In genomic region chr22:27906241-27906640, GRCh38 we compare ENCODE assay signal across 21 cellular contexts. TPM values are rescaled to one million over a fixed set of nuclear protein-coding genes. Genes with fewer than 3 reads are reported as not detected.
DNase-seq lines count a peak whose midpoint lies in the region; ATAC-seq and TF ChIP-seq lines count a peak whose summit lies in the region.
"Had no signal": no experiment of that assay in that cellular context is flagged by ENCODE, and none has a peak within 500 bp of the region (broad histone marks: within the 10 kb centered on the region; RNA-seq: fewer than 3 reads in every experiment).

No MANE protein-coding gene starts in this region.

- H3K27ac ChIP-seq in ascending aorta (peak overlapping the region; percentile 13 to 23), subcutaneous abdominal adipose tissue (ENCODE audit: low read depth, low read length) (peak overlapping the region; percentile 9)
- H3K27ac ChIP-seq: KMS-11, Peyer's patch, SJCRH30, uterus had no signal

- H3K4me3 Mint-ChIP-seq in activated naive CD8-positive, alpha-beta T cell treated with anti-CD3 and anti-CD28 coated beads, Interleukin-2, amount 50 U/mL, for 24 hours: no peak overlapping the region
- H3K4me3 Mint-ChIP-seq in activated naive CD8-positive, alpha-beta T cell treated with anti-CD3 and anti-CD28 coated beads for 36 hours: no peak overlapping the region
- H3K4me3 Mint-ChIP-seq: activated CD4-positive, alpha-beta T cell treated with anti-CD3 and anti-CD28 coated beads, Interleukin-2, amount 10 ng/mL, durations not matched to agents 7 days and 5 days; H9 had no signal

- peaks cover 48% of the 10 kb centered on the region for H3K4me1 Mint-ChIP-seq in activated naive CD8-positive, alpha-beta T cell treated with anti-CD3 and anti-CD28 coated beads, Interleukin-2, amount 50 U/mL, for 24 hours
- peaks cover 45% of the 10 kb centered on the region for H3K4me1 Mint-ChIP-seq in activated naive CD8-positive, alpha-beta T cell treated with anti-CD3 and anti-CD28 coated beads for 36 hours
- H3K4me1 Mint-ChIP-seq: H9 had no signal

- H3K36me3 Mint-ChIP-seq in activated naive CD8-positive, alpha-beta T cell treated with anti-CD3 and anti-CD28 coated beads, Interleukin-2, amount 50 U/mL, for 24 hours (ENCODE audit: low read depth): peaks cover 63% of the 10 kb centered on the region
- H3K36me3 Mint-ChIP-seq in activated naive CD8-positive, alpha-beta T cell treated with anti-CD3 and anti-CD28 coated beads for 36 hours: peaks cover 45% of the 10 kb centered on the region

- intact Hi-C loops in ascending aorta (cut with DNase I): no loop called here

- H3K4me1 ChIP-seq in ascending aorta: peaks cover 0 to 2% of the 10 kb centered on the region in 2 donors
- H3K4me1 ChIP-seq in subcutaneous abdominal adipose tissue (ENCODE audit: control insufficient read depth in 5 of 5, insufficient read depth in 5 of 5, low read length in 5 of 5): peaks cover 0 to 27% (median 5%) of the 10 kb centered on the region in 5 donors
- H3K4me1 ChIP-seq: Peyer's patch, SJCRH30, uterus had no signal

- H3K27me3 Mint-ChIP-seq in activated naive CD8-positive, alpha-beta T cell treated with anti-CD3 and anti-CD28 coated beads, Interleukin-2, amount 50 U/mL, for 24 hours: no peaks in the 10 kb centered on the region
- H3K27me3 Mint-ChIP-seq in activated naive CD8-positive, alpha-beta T cell treated with anti-CD3 and anti-CD28 coated beads for 36 hours: no peaks in the 10 kb centered on the region
- H3K27me3 Mint-ChIP-seq: activated CD4-positive, alpha-beta T cell treated with anti-CD3 and anti-CD28 coated beads, Interleukin-2, amount 10 ng/mL, durations not matched to agents 7 days and 5 days had no signal

- H3K9ac ChIP-seq in subcutaneous abdominal adipose tissue (ENCODE audit: low read length in 5 of 5): no peak overlapping the region
- H3K9ac ChIP-seq: KMS-11 had no signal

- no peaks in the 10 kb centered on the region for H3K9me3 ChIP-seq in ascending aorta
- H3K9me3 ChIP-seq in subcutaneous abdominal adipose tissue (ENCODE audit: control insufficient read depth in 5 of 5, low read length in 5 of 5): no peaks in the 10 kb centered on the region
- H3K9me3 ChIP-seq: Peyer's patch, SJCRH30, uterus had no signal

- no peak for TF ChIP-seq CTCF in ascending aorta (IDR thresholded peaks at IDR 0.05)

- H3K4me3 ChIP-seq in ascending aorta: no peak overlapping the region
- no peak overlapping the region for H3K4me3 ChIP-seq in subcutaneous abdominal adipose tissue (ENCODE audit: low read depth in 1 of 5, low read length in 5 of 5)
- H3K4me3 ChIP-seq: Peyer's patch, SJCRH30, uterus had no signal

- H3K27me3 ChIP-seq in ascending aorta (no peaks in the 10 kb centered on the region), subcutaneous abdominal adipose tissue (ENCODE audit: control insufficient read depth in 5 of 5, insufficient read depth in 4 of 5, low read length in 5 of 5) (no peaks in the 10 kb centered on the region)
- H3K27me3 ChIP-seq: Peyer's patch, SJCRH30, uterus had no signal

- no peak for ATAC-seq in activated naive CD8-positive, alpha-beta T cell treated with anti-CD3 and anti-CD28 coated beads, Interleukin-2, amount 50 U/mL, for 24 hours
- no peak for ATAC-seq in HG03039 (IDR thresholded peaks at IDR 0.05; ENCODE audit: unreplicated experiment)

- peak overlapping the region; percentile 7 for H3K27ac Mint-ChIP-seq in activated naive CD8-positive, alpha-beta T cell treated with anti-CD3 and anti-CD28 coated beads, Interleukin-2, amount 50 U/mL, for 24 hours
- no peak overlapping the region for H3K27ac Mint-ChIP-seq in activated naive CD8-positive, alpha-beta T cell treated with anti-CD3 and anti-CD28 coated beads for 36 hours
- H3K27ac Mint-ChIP-seq: activated CD4-positive, alpha-beta T cell treated with anti-CD3 and anti-CD28 coated beads, Interleukin-2, amount 10 ng/mL, durations not matched to agents 7 days and 5 days; H9 had no signal

- peaks cover 22 to 38% of the 10 kb centered on the region in 2 donors for H3K36me3 ChIP-seq in ascending aorta
- H3K36me3 ChIP-seq in subcutaneous abdominal adipose tissue (ENCODE audit: control insufficient read depth in 5 of 5, insufficient read depth in 5 of 5, low read length in 5 of 5): peaks cover 15 to 37% (median 18%) of the 10 kb centered on the region in 5 donors
- H3K36me3 ChIP-seq: uterus had no signal

- no peak for DNase-seq in activated naive CD8-positive, alpha-beta T cell treated with anti-CD3 and anti-CD28 coated beads, Interleukin-2, amount 50 U/mL, for 24 hours
- DNase-seq in activated naive CD8-positive, alpha-beta T cell treated with anti-CD3 and anti-CD28 coated beads for 36 hours: no peak
- DNase-seq in ascending aorta (ENCODE audit: low spot score in 2 of 2) (no peak), iris pigment epithelial cell (ENCODE audit: low read depth) (peak; percentile 59), glomerular visceral epithelial cell (ENCODE audit: extremely low spot score) (no peak), SW480 (ENCODE audit: low spot score) (no peak)
- DNase-seq: activated CD4-positive, alpha-beta T cell treated with anti-CD3 and anti-CD28 coated beads, Interleukin-2, amount 10 ng/mL, durations not matched to agents 7 days and 5 days; activated CD8-positive, alpha-beta memory T cell treated with anti-CD3 and anti-CD28 coated beads, Interleukin-2, amount 50 U/mL, for 4 hours; dermis blood vessel endothelial cell; H9; mesendoderm; NCI-H146; NCI-H2171; NCI-H524; nucleus accumbens; Peyer's patch; SJCRH30; uterus had no signal

- no peaks in the 10 kb centered on the region for H3K9me3 Mint-ChIP-seq in activated naive CD8-positive, alpha-beta T cell treated with anti-CD3 and anti-CD28 coated beads, Interleukin-2, amount 50 U/mL, for 24 hours
- no peaks in the 10 kb centered on the region for H3K9me3 Mint-ChIP-seq in activated naive CD8-positive, alpha-beta T cell treated with anti-CD3 and anti-CD28 coated beads for 36 hours
- H3K9me3 Mint-ChIP-seq: activated CD4-positive, alpha-beta T cell treated with anti-CD3 and anti-CD28 coated beads, Interleukin-2, amount 10 ng/mL, durations not matched to agents 7 days and 5 days; H9 had no signal

RNA-seq across cellular contexts. Expression of gene PITPNB, which starts 12.8 kb away (rescaled TPM):
- total RNA-seq in activated naive CD8-positive, alpha-beta T cell treated with anti-CD3 and anti-CD28 coated beads for 36 hours: 100 to 1,000 TPM; 109 to 124 TPM
- 42.1 TPM for total RNA-seq in ascending aorta
